ENCODE assay signal across 9 cellular contexts in genomic region chr7:128937647-128938523, GRCh38. TPM values are rescaled to one million over a fixed set of nuclear protein-coding genes. Genes with fewer than 3 reads are reported as not detected.
A peak's percentile ranks its signal among the peaks of the same experiment; 100 is the strongest.
DNase-seq lines count a peak whose midpoint lies in the region; ATAC-seq and TF ChIP-seq lines count a peak whose summit lies in the region.
"Had no signal": no experiment of that assay in that cellular context is flagged by ENCODE, and none has a peak within 500 bp of the region (broad histone marks: within the 10 kb centered on the region; RNA-seq: fewer than 3 reads in every experiment).

A gene with protein sequence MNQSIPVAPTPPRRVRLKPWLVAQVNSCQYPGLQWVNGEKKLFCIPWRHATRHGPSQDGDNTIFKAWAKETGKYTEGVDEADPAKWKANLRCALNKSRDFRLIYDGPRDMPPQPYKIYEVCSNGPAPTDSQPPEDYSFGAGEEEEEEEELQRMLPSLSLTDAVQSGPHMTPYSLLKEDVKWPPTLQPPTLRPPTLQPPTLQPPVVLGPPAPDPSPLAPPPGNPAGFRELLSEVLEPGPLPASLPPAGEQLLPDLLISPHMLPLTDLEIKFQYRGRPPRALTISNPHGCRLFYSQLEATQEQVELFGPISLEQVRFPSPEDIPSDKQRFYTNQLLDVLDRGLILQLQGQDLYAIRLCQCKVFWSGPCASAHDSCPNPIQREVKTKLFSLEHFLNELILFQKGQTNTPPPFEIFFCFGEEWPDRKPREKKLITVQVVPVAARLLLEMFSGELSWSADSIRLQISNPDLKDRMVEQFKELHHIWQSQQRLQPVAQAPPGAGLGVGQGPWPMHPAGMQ (plus strand): TSS chr7:128937927. CDS start chr7:128942082, 4,155 bp downstream.

- TF ChIP-seq CTCF in WTC11 (IDR thresholded peaks at IDR 0.05) (no peak), gastroesophageal sphincter (IDR thresholded peaks at IDR 0.05) (no peak)

- peak within 1 kb of the TSS; percentile 88 for H3K18ac ChIP-seq in neuronal stem cell (ENCODE audit: low read length)

- no peak within 1 kb of the TSS for H2BK15ac ChIP-seq in neuronal stem cell (ENCODE audit: low read length)

- peak within 1 kb of the TSS in 3 of 4 donors; percentile 19 to 73 (median 37) for H3K27ac ChIP-seq in gastroesophageal sphincter
- no peak within 1 kb of the TSS for H3K27ac ChIP-seq in neuronal stem cell (replicated peaks; ENCODE audit: low read length)
- H3K27ac ChIP-seq: epithelial cell of prostate had no signal

- H3K27ac Mint-ChIP-seq in WTC11 = no peak within 1 kb of the TSS

- POLR2A ChIA-PET in WTC11 (lab: Charles Lee) = no interaction called here

- H3K36me3 ChIP-seq in gastroesophageal sphincter (no peaks in the 10 kb centered on the region), neuronal stem cell (replicated peaks in 1 of 2; ENCODE audit: control insufficient read depth in 2 of 2, insufficient read depth in 2 of 2, low read length in 2 of 2) (no peaks in the 10 kb centered on the region)

- peak within 1 kb of the TSS; percentile 30 for H3K9ac ChIP-seq in neuronal stem cell (ENCODE audit: low read depth, low read length, poor library complexity)

- no peak within 1 kb of the TSS for H2BK120ac ChIP-seq in neuronal stem cell (ENCODE audit: low read depth, low read length)

- H2BK5ac ChIP-seq in neuronal stem cell (ENCODE audit: low read length) = no peak within 1 kb of the TSS

- H2AFZ ChIP-seq in neuronal stem cell (ENCODE audit: low read length) = peak within 1 kb of the TSS; percentile 72

- H3K23ac ChIP-seq in neuronal stem cell (ENCODE audit: low read depth, low read length, poor library complexity) = peak within 1 kb of the TSS; percentile 78

- TF ChIP-seq EP300 in gastroesophageal sphincter (IDR thresholded peaks at IDR 0.05) = no peak

- H3K4me3 ChIP-seq in gastroesophageal sphincter (peak within 1 kb of the TSS; percentile 22 to 58), neuronal stem cell (ENCODE audit: low read length in 2 of 2) (peak within 1 kb of the TSS; percentile 16 to 77)

- H4K91ac ChIP-seq in neuronal stem cell (ENCODE audit: low read depth, low read length, poor library complexity) = no peak within 1 kb of the TSS

- H3K4me1 ChIP-seq in gastroesophageal sphincter (peaks cover 0 to 21% (median 10%) of the 10 kb centered on the region in 3 donors), neuronal stem cell (ENCODE audit: control insufficient read depth in 2 of 2, insufficient read depth in 1 of 2, low read depth in 1 of 2, low read length in 2 of 2) (peaks cover 3 to 12% of the 10 kb centered on the region in 2 donors)

- H3K9me3 Mint-ChIP-seq in WTC11 = no peaks in the 10 kb centered on the region

- H3K4ac ChIP-seq in neuronal stem cell (ENCODE audit: low read length) = no peak within 1 kb of the TSS

- peak in 1 of 2 donors; percentile 30 for TF ChIP-seq POLR2A in gastroesophageal sphincter (IDR thresholded peaks at IDR 0.05)

- 0% methylated on average over 3 of the region's 82 CpGs; no CpG with 5 or more reads in 1 of the 2 donors for WGBS in gastroesophageal sphincter (ENCODE audit: low coverage in 1 of 2), 2 donors
- no CpG with 5 or more reads among the region's 82 CpGs for WGBS in neuronal stem cell (ENCODE audit: extremely low coverage in 2 of 2, insufficient read length in 2 of 2, insufficient replicate concordance in 1 of 2), 2 donors

- CTCF ChIA-PET in WTC11 (lab: Charles Lee) = interaction anchor here (0.6 to 2.7 kb wide), 8 partner anchors 9 to 1335 kb away, joined by 3 to 29 read pairs (median 4); partner anchors contain the start of gene ATP6V1F

- DNase-seq in NCI-H345 (lab: John Stamatoyannopoulos, UW) (peak; percentile 44), NCI-H345 treated with DMSO at 0.1 percent for 48 hours (lab: John Stamatoyannopoulos, UW; ENCODE audit: unreplicated experiment) (no peak), HT-29 (ENCODE audit: low spot score) (peak; percentile 82), WTC11 (ENCODE audit: low spot score) (peak; percentile 56), neuronal stem cell (ENCODE audit: low spot score) (no peak), middle frontal gyrus (ENCODE audit: extremely low spot score, low spot score) (no peak)

- H2BK12ac ChIP-seq in neuronal stem cell (ENCODE audit: low read length) = no peak within 1 kb of the TSS

- peaks cover 14% of the 10 kb centered on the region for H3K4me1 Mint-ChIP-seq in WTC11

- H3K79me1 ChIP-seq in neuronal stem cell (ENCODE audit: low read depth, low read length) = no peaks in the 10 kb centered on the region

- H3K14ac ChIP-seq in neuronal stem cell (ENCODE audit: low read length) = no peak within 1 kb of the TSS

- H4K8ac ChIP-seq in neuronal stem cell (ENCODE audit: low read depth, low read length) = no peak within 1 kb of the TSS

- H3K27me3 Mint-ChIP-seq in WTC11 (ENCODE audit: low read depth) = peaks cover 66% of the 10 kb centered on the region

- H3K4me2 ChIP-seq in neuronal stem cell (ENCODE audit: insufficient read depth, low read length, poor library complexity, severe bottlenecking) = peak within 1 kb of the TSS; percentile 89

- peaks cover 81% of the 10 kb centered on the region for H3K27me3 ChIP-seq in gastroesophageal sphincter
- peaks cover 13 to 93% (median 44%) of the 10 kb centered on the region in 3 experiments for H3K27me3 ChIP-seq in neuronal stem cell (ENCODE audit: control insufficient read depth in 3 of 3, insufficient read depth in 3 of 3, low read depth in 1 of 3, low read length in 3 of 3)

- peak within 1 kb of the TSS; percentile 58 for H2AK5ac ChIP-seq in neuronal stem cell (ENCODE audit: low read depth, low read length)

- H3K36me3 Mint-ChIP-seq in WTC11 = no peaks in the 10 kb centered on the region

- H3K4me3 Mint-ChIP-seq in WTC11 = peak within 1 kb of the TSS; percentile 87

- peak; percentile 55 for ATAC-seq in WTC11
- peak; percentile 39 for ATAC-seq in gastroesophageal sphincter
- ATAC-seq in GM18511 (IDR thresholded peaks at IDR 0.05; ENCODE audit: unreplicated experiment) = no peak

- H3K9me3 ChIP-seq in gastroesophageal sphincter (no peaks in the 10 kb centered on the region), neuronal stem cell (replicated peaks in 1 of 2; ENCODE audit: control insufficient read depth in 2 of 2, insufficient read depth in 1 of 2, low read depth in 1 of 2, low read length in 2 of 2) (no peaks in the 10 kb centered on the region)

TF ChIP-seq in WTC11, 78 proteins besides CTCF, POLR2A, EP300 and RAD21:
- TF ChIP-seq ZNF263 (CRISPR knock-in tag; IDR thresholded peaks at IDR 0.05; ENCODE audit: low read depth) (peak; percentile 48; the same call in 1 of the 2 replicates), FOXP4 (CRISPR knock-in tag; IDR thresholded peaks at IDR 0.05) (no peak)
- TF ChIP-seq, protein P1, sequence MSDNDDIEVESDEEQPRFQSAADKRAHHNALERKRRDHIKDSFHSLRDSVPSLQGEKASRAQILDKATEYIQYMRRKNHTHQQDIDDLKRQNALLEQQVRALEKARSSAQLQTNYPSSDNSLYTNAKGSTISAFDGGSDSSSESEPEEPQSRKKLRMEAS (CRISPR knock-in tag; IDR thresholded peaks at IDR 0.05) = 0 out of 2 replicates have a peak, but pooled peaks have one; percentile 11

RNA-seq across cellular contexts. Expression of the gene that starts here (rescaled TPM):
- 17.9 and 19.1 TPM in 2 replicates for total RNA-seq in HT-29 (2014; rRNA removed; shearing (Covaris generic))
- total RNA-seq in WTC11 (2021) = 0.66 to 0.71 TPM (median 0.69 TPM) in 3 replicates
- total RNA-seq in gastroesophageal sphincter = 10 to 100 TPM in 1 of 4 donors, 1 to 10 TPM in 3; 6.6 to 10.1 (median 8.2) TPM
- 0.64 TPM for polyA plus RNA-seq in neuronal stem cell (2013, experiment 1 of 2)
- polyA plus RNA-seq in neuronal stem cell (2013, experiment 2 of 2) = 0.71 TPM

Comparison
In these comparisons a context has a peak if more than half of its experiments do, and no peak if none do; other contexts are left out.
1. DNase-seq: peak in NCI-H345 (single experiment) and HT-29 (single experiment); none in NCI-H345 treated with DMSO at 0.1 percent for 48 hours (single experiment), neuronal stem cell (single experiment) and middle frontal gyrus (single experiment).
2. Peak in DNase-seq and ATAC-seq in WTC11; RNA of the gene not detected or under 1 TPM.